In genomic region chr20:44057698-44058675, GRCh38 we compare ENCODE assay signal across 15 cellular contexts.
A peak's percentile ranks its signal among the peaks of the same experiment; 100 is the strongest.
DNase-seq lines count a peak whose midpoint lies in the region; ATAC-seq, FAIRE-seq and TF ChIP-seq lines count a peak whose summit lies in the region.
"Had no signal": no experiment of that assay in that cellular context is flagged by ENCODE, and none has a peak within 500 bp of the region (broad histone marks: within the 10 kb centered on the region; RNA-seq: fewer than 3 reads in every experiment).

No MANE protein-coding gene starts in this region.

- H3K9me3 ChIP-seq in naive thymus-derived CD4-positive, alpha-beta T cell (ENCODE audit: control insufficient read depth in 2 of 3, low read length in 3 of 3) = no peaks in the 10 kb centered on the region
- H3K9me3 ChIP-seq: thyroid gland had no signal

- peaks cover 4% of the 10 kb centered on the region for H3K27me3 Mint-ChIP-seq in chondrocyte (ENCODE audit: low read depth)
- peaks cover 0 to 31% (median 0%) of the 10 kb centered on the region in 5 donors for H3K27me3 Mint-ChIP-seq in naive thymus-derived CD4-positive, alpha-beta T cell
- H3K27me3 Mint-ChIP-seq in MCF 10A (ENCODE audit: insufficient read depth, unreplicated experiment) = no peaks in the 10 kb centered on the region

- TF ChIP-seq CTCF in chondrocyte (IDR thresholded peaks at IDR 0.05) (no peak), MCF 10A (IDR thresholded peaks at IDR 0.05; ENCODE audit: unreplicated experiment) (no peak)

- intact Hi-C loops in naive thymus-derived CD4-positive, alpha-beta T cell (cut with micrococcal nuclease) = no loop called here
- intact Hi-C loops in MCF 10A (cut with micrococcal nuclease) = no loop called here

- H3K4me1 Mint-ChIP-seq in chondrocyte (ENCODE audit: low read depth) (peaks cover 4% of the 10 kb centered on the region), MCF 10A (ENCODE audit: insufficient read depth, unreplicated experiment) (no peaks in the 10 kb centered on the region)
- H3K4me1 Mint-ChIP-seq in naive thymus-derived CD4-positive, alpha-beta T cell = peaks cover 17 to 55% (median 43%) of the 10 kb centered on the region in 7 donors

- CTCF ChIA-PET in naive thymus-derived CD4-positive, alpha-beta T cell (lab: Charles Lee) = interaction anchor here (0.6 to 7.7 kb wide), 9 partner anchors 10 to 1114 kb away, joined by 3 to 159 read pairs (median 4); no protein-coding TSS in a partner anchor
- CTCF ChIA-PET in MCF 10A (lab: Yijun Ruan, JAX) = interaction anchor here (0.5 to 4.0 kb wide), 8 partner anchors 10 to 566 kb away, joined by 3 to 20 read pairs (median 5); no protein-coding TSS in a partner anchor

- H3K36me3 Mint-ChIP-seq in chondrocyte (ENCODE audit: low read depth) = no peaks in the 10 kb centered on the region
- H3K36me3 Mint-ChIP-seq in naive thymus-derived CD4-positive, alpha-beta T cell = peaks cover 0 to 36% (median 6%) of the 10 kb centered on the region in 5 donors
- H3K36me3 Mint-ChIP-seq in MCF 10A (ENCODE audit: insufficient read depth, unreplicated experiment) = no peaks in the 10 kb centered on the region

- peaks cover 8% of the 10 kb centered on the region for H3K9me3 Mint-ChIP-seq in chondrocyte (ENCODE audit: low read depth)
- peaks cover 0 to 14% (median 0%) of the 10 kb centered on the region in 11 donors for H3K9me3 Mint-ChIP-seq in naive thymus-derived CD4-positive, alpha-beta T cell
- H3K9me3 Mint-ChIP-seq in MCF 10A (ENCODE audit: unreplicated experiment) = no peaks in the 10 kb centered on the region

- no peaks in the 10 kb centered on the region for H3K36me3 ChIP-seq in naive thymus-derived CD4-positive, alpha-beta T cell (ENCODE audit: control insufficient read depth in 2 of 3, insufficient read depth in 3 of 3, low read length in 3 of 3)
- H3K36me3 ChIP-seq: thyroid gland had no signal

- FAIRE-seq in HTR-8/SVneo (lab: Jason Lieb, UNC) = peak; percentile 38
- FAIRE-seq: endothelial cell of umbilical vein had no signal

- POLR2A ChIA-PET in naive thymus-derived CD4-positive, alpha-beta T cell (lab: Charles Lee) = interaction anchor here (1.4 to 6.2 kb wide), 4 partner anchors 11 to 25 kb away, joined by 3 to 75 read pairs (median 12); no protein-coding TSS in a partner anchor
- POLR2A ChIA-PET in MCF 10A (lab: Yijun Ruan, JAX) = interaction anchor here (1.1 kb wide), 1 partner anchor 12 kb away, joined by 4 read pairs; no protein-coding TSS in a partner anchor

- peaks cover 0 to 9% of the 10 kb centered on the region in 2 donors for H3K4me1 ChIP-seq in naive thymus-derived CD4-positive, alpha-beta T cell (ENCODE audit: control insufficient read depth in 2 of 2, insufficient read depth in 2 of 2, low read length in 2 of 2)
- H3K4me1 ChIP-seq: thyroid gland had no signal

- H3K27me3 ChIP-seq in naive thymus-derived CD4-positive, alpha-beta T cell (ENCODE audit: control insufficient read depth in 2 of 2, insufficient read depth in 2 of 2, low read length in 2 of 2) = no peaks in the 10 kb centered on the region
- H3K27me3 ChIP-seq: thyroid gland had no signal

- peak; percentile 35 for DNase-seq in NCI-H2171 treated with DMSO at 0.1 percent for 48 hours (lab: John Stamatoyannopoulos, UW)
- DNase-seq in NCI-H2171 (lab: John Stamatoyannopoulos, UW) = no peak
- no peak for DNase-seq in HTR-8/SVneo (ENCODE audit: insufficient read length, low spot score)
- DNase-seq in chondrocyte (ENCODE audit: low spot score) = peak; percentile 29
- no peak for DNase-seq in naive thymus-derived CD4-positive, alpha-beta T cell
- no peak for DNase-seq in hypothalamus (lab: John Stamatoyannopoulos, UW)
- no peak for DNase-seq in DMS153 treated with DMSO at 0.1 percent for 48 hours (lab: John Stamatoyannopoulos, UW; ENCODE audit: unreplicated experiment)
- DNase-seq in MCF 10A (ENCODE audit: unreplicated experiment) = no peak
- DNase-seq: activated CD4-positive, alpha-beta T cell treated with anti-CD3 and anti-CD28 coated beads, Interleukin-2, amount 50 U/mL, for 4 hours; activated T-cell treated with anti-CD3 and anti-CD28 coated beads, Interleukin-2, amount 50 U/mL, for 1 hour; NCI-H1092; NCI-H446 treated with DMSO at 0.1 percent for 48 hours; OCI-M1; thyroid gland had no signal

- H3K4me3 Mint-ChIP-seq in chondrocyte (ENCODE audit: unreplicated experiment) (no peak overlapping the region), MCF 10A (ENCODE audit: unreplicated experiment) (no peak overlapping the region)
- peak overlapping the region in 3 of 10 donors; percentile 7 to 39 (median 10) for H3K4me3 Mint-ChIP-seq in naive thymus-derived CD4-positive, alpha-beta T cell

- BruUV-seq in MCF 10A (replicated peaks; lab: Mats Ljungman, UMichigan) = no TSS peak

- ATAC-seq in naive thymus-derived CD4-positive, alpha-beta T cell = no peak

- H3K4me3 ChIP-seq in naive thymus-derived CD4-positive, alpha-beta T cell (ENCODE audit: low read length) = no peak overlapping the region
- H3K4me3 ChIP-seq: thyroid gland had no signal

- H3K27ac Mint-ChIP-seq in chondrocyte (ENCODE audit: unreplicated experiment) = no peak overlapping the region
- peak overlapping the region in 7 of 9 donors; percentile 38 to 81 (median 67) for H3K27ac Mint-ChIP-seq in naive thymus-derived CD4-positive, alpha-beta T cell
- no peak overlapping the region for H3K27ac Mint-ChIP-seq in MCF 10A (ENCODE audit: low read depth, unreplicated experiment)

- no peak overlapping the region for H3K27ac ChIP-seq in naive thymus-derived CD4-positive, alpha-beta T cell (ENCODE audit: low read depth, low read length)
- H3K27ac ChIP-seq: thyroid gland had no signal

Comparison
In these comparisons a context has a peak if more than half of its experiments do, and no peak if none do; other contexts are left out.
1. DNase-seq: peak in NCI-H2171 treated with DMSO at 0.1 percent for 48 hours (single experiment) and chondrocyte (single experiment); none in NCI-H2171 (single experiment), HTR-8/SVneo (single experiment), naive thymus-derived CD4-positive, alpha-beta T cell (0 of 9), hypothalamus (0 of 51), DMS153 treated with DMSO at 0.1 percent for 48 hours (single experiment) and MCF 10A (single experiment).
2. H3K27ac Mint-ChIP-seq: peak in naive thymus-derived CD4-positive, alpha-beta T cell (7 of 9); none in chondrocyte (single experiment) and MCF 10A (single experiment).